9 cellular contexts compared by ENCODE assay signal in the genomic region with DNA sequence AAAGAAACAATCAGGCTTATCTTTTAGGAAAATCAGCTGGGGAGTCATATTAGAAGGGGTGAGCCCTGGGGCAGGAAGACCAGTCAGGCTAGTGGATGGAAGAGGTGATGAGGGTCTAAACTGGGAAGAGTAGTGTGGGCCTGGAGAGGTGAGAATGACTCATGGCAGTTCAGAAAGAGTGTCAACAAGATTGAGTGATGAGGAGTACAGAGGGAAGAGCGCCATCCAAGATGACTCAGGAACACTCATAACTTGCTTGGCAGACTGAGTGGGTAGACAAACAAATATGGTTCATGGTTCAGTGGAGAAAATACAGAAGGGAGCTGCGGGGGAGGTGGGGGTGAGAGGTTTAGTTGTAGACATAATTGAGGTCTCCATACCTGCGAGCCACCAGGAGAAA. TPM values are rescaled to one million over a fixed set of nuclear protein-coding genes. Genes with fewer than 3 reads are reported as not detected.
DNase-seq lines count a peak whose midpoint lies in the region; ATAC-seq, FAIRE-seq and TF ChIP-seq lines count a peak whose summit lies in the region.
"Had no signal": no experiment of that assay in that cellular context is flagged by ENCODE, and none has a peak within 500 bp of the region (broad histone marks: within the 10 kb centered on the region; RNA-seq: fewer than 3 reads in every experiment).

No MANE protein-coding gene starts in this region.

- ATAC-seq in GM18907 (IDR thresholded peaks at IDR 0.05; ENCODE audit: unreplicated experiment), result peak; percentile 63
- ATAC-seq in HG03469 (IDR thresholded peaks at IDR 0.05; ENCODE audit: unreplicated experiment), result peak; percentile 71
- ATAC-seq in pancreas, result peak; percentile 35 to 81 (median 62)
- ATAC-seq in HG03025 (IDR thresholded peaks at IDR 0.05; ENCODE audit: low FRiP score, unreplicated experiment), result no peak

- peaks cover 26 to 59% (median 32%) of the 10 kb centered on the region in 3 donors for H3K4me1 ChIP-seq in pancreas
- H3K4me1 ChIP-seq: parathyroid adenoma had no signal

- FAIRE-seq in pancreas (lab: Jason Lieb, UNC), result no peak

- H3K27ac ChIP-seq in pancreas, result peak overlapping the region in 2 of 4 donors; percentile 64 to 70
- H3K27ac ChIP-seq: parathyroid adenoma had no signal

- intact Hi-C loops in pancreas (cut with DNase I), result no loop called here

- H3K4me3 ChIP-seq in pancreas, result no peak overlapping the region

- H3K27me3 ChIP-seq in pancreas, result no peaks in the 10 kb centered on the region

- 48 to 51% methylated on average over 3 of the region's 3 CpGs for WGBS in pancreas, 2 donors

- DNase-seq in astrocyte of the hippocampus (ENCODE audit: low read depth, low spot score) (peak; percentile 79), pancreas (peak in 3 of 6 donors; percentile 34 to 56 (median 42)), foreskin melanocyte (no peak)
- no peak for DNase-seq in activated T-cell treated with anti-CD3 and anti-CD28 coated beads, Interleukin-2, amount 50 U/mL, for 1 hour
- DNase-seq: anterior cingulate cortex had no signal

- TF ChIP-seq CTCF in pancreas (IDR thresholded peaks at IDR 0.05), result no peak

- no peaks in the 10 kb centered on the region for H3K9me3 ChIP-seq in pancreas

- H3K36me3 ChIP-seq in pancreas, result no peaks in the 10 kb centered on the region

RNA-seq across cellular contexts. Expression of a gene that starts 17.3 kb away (rescaled TPM):
- total RNA-seq in pancreas, result 100 to 1,000 TPM in 2 of 6 donors, 10 to 100 TPM in 4; 83.8 to 174 (median 96.2) TPM
- polyA plus RNA-seq in pancreas, result 100 to 1,000 TPM in 1 of 2 donors, 10 to 100 TPM in 1; 96.5 to 258 TPM
